ENCODE assay signal across 10 cellular contexts in genomic region chr20:49230575-49231211, GRCh38. TPM values are rescaled to one million over a fixed set of nuclear protein-coding genes. Genes with fewer than 3 reads are reported as not detected.
A peak's percentile ranks its signal among the peaks of the same experiment; 100 is the strongest.
DNase-seq lines count a peak whose midpoint lies in the region; ATAC-seq and TF ChIP-seq lines count a peak whose summit lies in the region.
"Had no signal": no experiment of that assay in that cellular context is flagged by ENCODE, and none has a peak within 500 bp of the region (broad histone marks: within the 10 kb centered on the region; RNA-seq: fewer than 3 reads in every experiment).

No MANE protein-coding gene starts in this region.

- peaks cover 0 to 12% (median 0%) of the 10 kb centered on the region in 9 donors for H3K4me1 ChIP-seq in heart right ventricle

- no peaks in the 10 kb centered on the region for H3K9me3 Mint-ChIP-seq in activated naive CD8-positive, alpha-beta T cell treated with anti-CD3 and anti-CD28 coated beads for 36 hours
- H3K9me3 Mint-ChIP-seq in activated naive CD8-positive, alpha-beta T cell treated with anti-CD3 and anti-CD28 coated beads, Interleukin-2, amount 50 U/mL, for 24 hours = no peaks in the 10 kb centered on the region
- H3K9me3 Mint-ChIP-seq in stimulated activated naive CD8-positive, alpha-beta T cell treated with anti-CD3 and anti-CD28 coated beads, Interleukin-15, amount 100 ng/mL, for 72 hours = no peaks in the 10 kb centered on the region

- no peak overlapping the region for H3K4me3 Mint-ChIP-seq in activated naive CD8-positive, alpha-beta T cell treated with anti-CD3 and anti-CD28 coated beads for 36 hours
- no peak overlapping the region for H3K4me3 Mint-ChIP-seq in activated naive CD8-positive, alpha-beta T cell treated with anti-CD3 and anti-CD28 coated beads, Interleukin-2, amount 50 U/mL, for 24 hours
- H3K4me3 Mint-ChIP-seq in stimulated activated naive CD8-positive, alpha-beta T cell treated with anti-CD3 and anti-CD28 coated beads, Interleukin-15, amount 100 ng/mL, for 72 hours = no peak overlapping the region

- H3K36me3 Mint-ChIP-seq in activated naive CD8-positive, alpha-beta T cell treated with anti-CD3 and anti-CD28 coated beads for 36 hours = peaks cover 25% of the 10 kb centered on the region
- H3K36me3 Mint-ChIP-seq in activated naive CD8-positive, alpha-beta T cell treated with anti-CD3 and anti-CD28 coated beads, Interleukin-2, amount 50 U/mL, for 24 hours (ENCODE audit: low read depth) = peaks cover 49% of the 10 kb centered on the region

- no peak overlapping the region for H3K4me3 ChIP-seq in heart right ventricle
- H3K4me3 ChIP-seq: dorsolateral prefrontal cortex had no signal

- no peaks in the 10 kb centered on the region for H3K27me3 Mint-ChIP-seq in activated naive CD8-positive, alpha-beta T cell treated with anti-CD3 and anti-CD28 coated beads for 36 hours
- no peaks in the 10 kb centered on the region for H3K27me3 Mint-ChIP-seq in activated naive CD8-positive, alpha-beta T cell treated with anti-CD3 and anti-CD28 coated beads, Interleukin-2, amount 50 U/mL, for 24 hours
- H3K27me3 Mint-ChIP-seq in stimulated activated naive CD8-positive, alpha-beta T cell treated with anti-CD3 and anti-CD28 coated beads, Interleukin-15, amount 100 ng/mL, for 72 hours = no peaks in the 10 kb centered on the region

- no peaks in the 10 kb centered on the region for H3K9me3 ChIP-seq in heart right ventricle

- peak overlapping the region; percentile 71 for H3K27ac Mint-ChIP-seq in activated naive CD8-positive, alpha-beta T cell treated with anti-CD3 and anti-CD28 coated beads for 36 hours
- no peak overlapping the region for H3K27ac Mint-ChIP-seq in activated naive CD8-positive, alpha-beta T cell treated with anti-CD3 and anti-CD28 coated beads, Interleukin-2, amount 50 U/mL, for 24 hours
- peak overlapping the region; percentile 55 to 95 for H3K27ac Mint-ChIP-seq in stimulated activated naive CD8-positive, alpha-beta T cell treated with anti-CD3 and anti-CD28 coated beads, Interleukin-15, amount 100 ng/mL, for 72 hours

- 70 to 76% methylated on average over 10 of the region's 10 CpGs for WGBS in heart right ventricle, 2 donors

- ATAC-seq in activated naive CD8-positive, alpha-beta T cell treated with anti-CD3 and anti-CD28 coated beads, Interleukin-2, amount 50 U/mL, for 24 hours = no peak
- peak in 6 of 8 donors; percentile 19 to 76 (median 61) for ATAC-seq in heart right ventricle
- no peak for ATAC-seq in stimulated activated naive CD8-positive, alpha-beta T cell treated with anti-CD3 and anti-CD28 coated beads, Interleukin-15, amount 100 ng/mL, for 72 hours

- H3K4me1 Mint-ChIP-seq in activated naive CD8-positive, alpha-beta T cell treated with anti-CD3 and anti-CD28 coated beads for 36 hours = peaks cover 7% of the 10 kb centered on the region
- H3K4me1 Mint-ChIP-seq in activated naive CD8-positive, alpha-beta T cell treated with anti-CD3 and anti-CD28 coated beads, Interleukin-2, amount 50 U/mL, for 24 hours = peaks cover 5% of the 10 kb centered on the region
- peaks cover 22% of the 10 kb centered on the region for H3K4me1 Mint-ChIP-seq in stimulated activated naive CD8-positive, alpha-beta T cell treated with anti-CD3 and anti-CD28 coated beads, Interleukin-15, amount 100 ng/mL, for 72 hours

- H3K36me3 ChIP-seq in heart right ventricle = peaks cover 8 to 100% (median 79%) of the 10 kb centered on the region in 9 donors

- peak overlapping the region in 1 of 10 donors; percentile 52 for H3K27ac ChIP-seq in heart right ventricle

- no peak for DNase-seq in activated naive CD8-positive, alpha-beta T cell treated with anti-CD3 and anti-CD28 coated beads for 36 hours
- no peak for DNase-seq in activated naive CD8-positive, alpha-beta T cell treated with anti-CD3 and anti-CD28 coated beads, Interleukin-2, amount 50 U/mL, for 24 hours
- DNase-seq in SKM-1 treated with dmso at 0.1 percent for 144 hours (lab: John Stamatoyannopoulos, UW; ENCODE audit: unreplicated experiment) (peak; percentile 76), heart right ventricle (peak in 1 of 2 donors; percentile 27), DMS153 (lab: John Stamatoyannopoulos, UW) (no peak), NCI-H446 treated with DMSO at 0.1 percent for 48 hours (lab: John Stamatoyannopoulos, UW) (no peak), hepatic stellate cell (ENCODE audit: low spot score) (no peak)
- DNase-seq in stimulated activated naive CD8-positive, alpha-beta T cell treated with anti-CD3 and anti-CD28 coated beads, Interleukin-15, amount 100 ng/mL, for 72 hours = no peak
- DNase-seq: NCI-H1930 had no signal

- no peaks in the 10 kb centered on the region for H3K27me3 ChIP-seq in heart right ventricle
- H3K27me3 ChIP-seq: dorsolateral prefrontal cortex had no signal

- no peak for TF ChIP-seq CTCF in heart right ventricle (IDR thresholded peaks at IDR 0.05)

- intact Hi-C loops in heart right ventricle (cut with DNase I) = no loop called here

RNA-seq across cellular contexts. Expression of gene DDX27, which starts 11.5 kb away (rescaled TPM):
- total RNA-seq in activated naive CD8-positive, alpha-beta T cell treated with anti-CD3 and anti-CD28 coated beads for 36 hours = 10 to 100 TPM; 65.4 to 67.6 TPM
- 10 to 100 TPM; 11.0 to 16.5 (median 12.8) TPM for total RNA-seq in heart right ventricle
- polyA plus RNA-seq in heart right ventricle = 10 to 100 TPM; 15.1 to 26.2 TPM

RNA-seq across cellular contexts. Expression of gene STAU1, which starts 42.6 kb away (rescaled TPM):
- total RNA-seq in activated naive CD8-positive, alpha-beta T cell treated with anti-CD3 and anti-CD28 coated beads for 36 hours = 10 to 100 TPM; 72.6 TPM
- 10 to 100 TPM; 52.2 to 94.3 (median 72.6) TPM for total RNA-seq in heart right ventricle
- 10 to 100 TPM; 18.0 to 31.3 TPM for polyA plus RNA-seq in heart right ventricle

RNA-seq across cellular contexts. Expression of gene ZNFX1, which starts 47.2 kb away (rescaled TPM):
- 10 to 100 TPM; 45.8 to 48.0 TPM for total RNA-seq in activated naive CD8-positive, alpha-beta T cell treated with anti-CD3 and anti-CD28 coated beads for 36 hours
- total RNA-seq in heart right ventricle = 10 to 100 TPM; 18.9 to 49.5 (median 24.8) TPM
- polyA plus RNA-seq in heart right ventricle = 1 to 10 TPM; 7.8 to 8.5 TPM

Comparison
In these comparisons a context has a peak if more than half of its experiments do, and no peak if none do; other contexts are left out.
1. ATAC-seq: peak in heart right ventricle (6 of 8); none in activated naive CD8-positive, alpha-beta T cell treated with anti-CD3 and anti-CD28 coated beads, Interleukin-2, amount 50 U/mL, for 24 hours (single experiment) and stimulated activated naive CD8-positive, alpha-beta T cell treated with anti-CD3 and anti-CD28 coated beads, Interleukin-15, amount 100 ng/mL, for 72 hours (single experiment).